ENCODE assay signal across 1 cellular context in the genomic region with DNA sequence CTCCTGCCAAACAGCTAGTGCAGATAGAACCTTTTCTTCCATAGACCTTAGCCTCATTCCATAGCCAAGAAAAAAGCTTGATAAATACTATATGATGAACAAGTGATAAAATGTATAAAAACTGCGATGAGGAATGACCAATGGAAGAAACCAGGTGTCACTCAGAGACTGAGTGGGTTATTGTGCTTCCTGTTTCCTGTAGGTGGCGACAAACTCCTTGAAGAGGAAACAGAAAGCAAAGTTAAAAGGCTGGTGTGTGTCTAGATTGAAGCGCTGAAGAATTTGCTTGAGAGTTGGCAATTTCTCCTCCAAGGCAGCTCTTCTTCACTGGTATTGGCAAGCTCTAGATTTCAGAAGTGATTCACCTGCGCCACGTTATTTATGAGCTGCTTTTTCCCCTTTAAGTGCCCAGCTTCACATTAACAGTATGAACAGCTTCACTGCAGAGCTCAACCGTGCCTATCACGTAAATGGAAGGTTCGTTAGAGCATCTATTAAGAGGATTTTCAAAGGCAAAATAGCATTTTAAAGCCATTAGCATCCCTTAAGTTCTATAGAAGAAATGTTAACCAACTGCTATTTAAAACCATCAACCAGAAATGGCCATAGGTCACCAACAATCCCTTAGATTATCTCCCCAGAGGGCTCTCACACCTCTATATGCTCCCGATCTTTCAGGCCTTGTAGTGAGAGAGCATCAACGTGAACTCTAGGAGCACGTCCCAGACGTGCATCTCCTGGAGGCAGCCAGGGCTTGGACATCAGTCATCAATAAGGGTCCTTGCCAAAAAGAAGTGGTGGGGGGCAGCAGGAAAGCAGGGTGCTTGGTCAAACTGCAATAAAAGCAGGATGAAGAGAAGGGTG.
TF ChIP-seq lines count a peak whose summit lies in the region.

No MANE protein-coding gene starts in this region.

TF ChIP-seq in K562, 482 proteins besides CTCF, POLR2A, EP300 and RAD21 (continued from another document):
- TF ChIP-seq GTF3C2 (IDR thresholded peaks at IDR 0.05; ENCODE audit: borderline replicate concordance, extremely low read depth, insufficient read length) (no peak), CTCFL (IDR thresholded peaks at IDR 0.05; ENCODE audit: borderline replicate concordance, insufficient read depth, low read depth, low read length, poor library complexity, severe bottlenecking) (peak; percentile 54), HBP1 (CRISPR knock-in tag; IDR thresholded peaks at IDR 0.05) (no peak)
- TF ChIP-seq, protein P1, sequence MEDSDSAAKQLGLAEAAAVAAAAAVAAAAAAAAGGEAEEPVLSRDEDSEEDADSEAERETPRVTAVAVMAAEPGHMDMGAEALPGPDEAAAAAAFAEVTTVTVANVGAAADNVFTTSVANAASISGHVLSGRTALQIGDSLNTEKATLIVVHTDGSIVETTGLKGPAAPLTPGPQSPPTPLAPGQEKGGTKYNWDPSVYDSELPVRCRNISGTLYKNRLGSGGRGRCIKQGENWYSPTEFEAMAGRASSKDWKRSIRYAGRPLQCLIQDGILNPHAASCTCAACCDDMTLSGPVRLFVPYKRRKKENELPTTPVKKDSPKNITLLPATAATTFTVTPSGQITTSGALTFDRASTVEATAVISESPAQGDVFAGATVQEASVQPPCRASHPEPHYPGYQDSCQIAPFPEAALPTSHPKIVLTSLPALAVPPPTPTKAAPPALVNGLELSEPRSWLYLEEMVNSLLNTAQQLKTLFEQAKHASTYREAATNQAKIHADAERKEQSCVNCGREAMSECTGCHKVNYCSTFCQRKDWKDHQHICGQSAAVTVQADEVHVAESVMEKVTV (CRISPR knock-in tag; IDR thresholded peaks at IDR 0.05): peak; percentile 72
